Comparison of ENCODE assay signal across 14 cellular contexts in the genomic region with DNA sequence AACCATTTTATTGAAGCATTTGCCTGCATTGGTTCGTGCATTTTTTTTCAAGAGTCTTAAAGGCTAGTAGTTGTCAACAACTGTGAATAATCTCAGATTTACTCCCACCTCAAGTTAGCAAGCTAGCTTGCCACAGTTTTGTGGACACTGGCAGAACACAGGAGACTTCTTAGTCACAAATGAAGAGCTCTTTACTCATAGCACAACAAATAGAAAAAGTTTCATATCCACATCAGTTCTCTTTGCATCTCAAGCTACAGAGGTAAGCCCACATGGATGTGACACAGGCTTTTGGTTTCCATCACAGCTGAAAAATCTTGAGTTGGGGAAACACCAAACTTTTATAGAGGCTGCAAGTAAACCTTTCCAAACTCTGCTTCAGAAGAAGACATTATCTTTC.
"Had no signal": no experiment of that assay in that cellular context is flagged by ENCODE, and none has a peak within 500 bp of the region (broad histone marks: within the 10 kb centered on the region; RNA-seq: fewer than 3 reads in every experiment).

No MANE protein-coding gene starts in this region.

- H3K4me1 ChIP-seq: suprapubic skin, transverse colon had no signal

- DNase-seq: activated CD4-positive, alpha-beta T cell treated with anti-CD3 and anti-CD28 coated beads, Interleukin-2, amount 10 ng/mL, durations not matched to agents 24 days and 14 days; activated CD8-positive, alpha-beta T cell treated with anti-CD3 and anti-CD28 coated beads for 36 hours; activated naive CD4-positive, alpha-beta T cell; activated naive CD8-positive, alpha-beta T cell treated with anti-CD3 and anti-CD28 coated beads for 36 hours; activated T-cell treated with anti-CD3 and anti-CD28 coated beads, Interleukin-2, amount 50 U/mL, for 1 hour; amniotic stem cell; dermis blood vessel endothelial cell; effector memory CD8-positive, alpha-beta T cell; left ventricle myocardium superior; occipital lobe; stimulated activated naive CD8-positive, alpha-beta T cell treated with anti-CD3 and anti-CD28 coated beads, Interleukin-15, amount 100 ng/mL, for 72 hours; transverse colon had no signal

- H3K9me3 ChIP-seq: suprapubic skin, transverse colon had no signal

- H3K27ac ChIP-seq: suprapubic skin, transverse colon had no signal

- ATAC-seq: activated CD8-positive, alpha-beta T cell treated with anti-CD3 and anti-CD28 coated beads for 36 hours; activated T-helper 17 cell treated with anti-CD3 and anti-CD28 coated beads, Interleukin-2, amount 50 U/mL, for 72 hours; effector memory CD8-positive, alpha-beta T cell; left ventricle myocardium superior; stimulated activated naive CD8-positive, alpha-beta T cell treated with anti-CD3 and anti-CD28 coated beads, Interleukin-15, amount 100 ng/mL, for 72 hours had no signal

- H3K36me3 ChIP-seq: suprapubic skin, transverse colon had no signal

- H3K27me3 ChIP-seq: suprapubic skin, transverse colon had no signal

- H3K4me3 ChIP-seq: suprapubic skin, transverse colon had no signal
